ENCODE assay signal across 17 cellular contexts in the genomic region with DNA sequence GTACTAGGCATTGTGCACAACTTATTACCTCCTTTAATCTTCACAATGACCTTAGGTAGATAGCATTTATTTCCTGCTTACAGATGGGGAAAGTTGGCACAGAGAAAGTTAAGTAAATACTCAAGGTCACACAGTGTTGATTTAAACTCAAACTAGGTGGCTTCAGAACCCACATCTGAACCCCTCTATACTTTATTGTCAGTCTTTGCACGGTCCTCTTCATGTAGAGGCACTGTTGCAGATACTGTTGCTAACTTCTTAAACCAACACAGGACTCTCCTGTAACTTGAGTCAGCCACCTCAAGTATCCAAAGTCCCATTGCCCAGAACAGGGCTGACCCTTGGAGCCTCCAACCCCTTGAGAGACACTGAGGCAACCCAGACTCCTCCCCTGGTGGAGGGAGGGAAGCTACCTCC. TPM values are rescaled to one million over a fixed set of nuclear protein-coding genes. Genes with fewer than 3 reads are reported as not detected.
A peak's percentile ranks its signal among the peaks of the same experiment; 100 is the strongest.
DNase-seq lines count a peak whose midpoint lies in the region; ATAC-seq, FAIRE-seq and TF ChIP-seq lines count a peak whose summit lies in the region.
"Had no signal": no experiment of that assay in that cellular context is flagged by ENCODE, and none has a peak within 500 bp of the region (broad histone marks: within the 10 kb centered on the region; RNA-seq: fewer than 3 reads in every experiment).

No MANE protein-coding gene starts in this region.

- H3K4me1 ChIP-seq in pancreas, result peaks cover 5 to 14% (median 14%) of the 10 kb centered on the region in 3 donors
- H3K4me1 ChIP-seq in esophagus squamous epithelium, result no peaks in the 10 kb centered on the region
- peaks cover 13% of the 10 kb centered on the region for H3K4me1 ChIP-seq in Caco-2

- intact Hi-C loops in pancreas (cut with DNase I), result no loop called here
- intact Hi-C loops in esophagus squamous epithelium (cut with DNase I), result no loop called here
- intact Hi-C loops in Caco-2 (cut with micrococcal nuclease; ENCODE audit: unreplicated experiment), result no loop called here

- H3K9me3 Mint-ChIP-seq in Caco-2 (ENCODE audit: unreplicated experiment), result peaks cover 9% of the 10 kb centered on the region

- H3K36me3 ChIP-seq in pancreas, result peaks cover 0 to 11% (median 0%) of the 10 kb centered on the region in 3 donors
- no peaks in the 10 kb centered on the region for H3K36me3 ChIP-seq in esophagus squamous epithelium
- H3K36me3 ChIP-seq in Caco-2 (ENCODE audit: control insufficient read depth, insufficient read depth, low read length), result no peaks in the 10 kb centered on the region

- BruUV-seq in Caco-2 (replicated peaks; lab: Mats Ljungman, UMichigan), result no TSS peak

- H3K27me3 Mint-ChIP-seq in Caco-2 (ENCODE audit: insufficient read depth, unreplicated experiment), result no peaks in the 10 kb centered on the region
- H3K27me3 Mint-ChIP-seq: B cell; CD4-positive, alpha-beta memory T cell had no signal

- no peak overlapping the region for H3K4me3 Mint-ChIP-seq in Caco-2 (ENCODE audit: unreplicated experiment)
- H3K4me3 Mint-ChIP-seq: B cell; CD4-positive, alpha-beta memory T cell had no signal

- H3K4me1 Mint-ChIP-seq in Caco-2 (ENCODE audit: low read depth, unreplicated experiment), result peaks cover 17% of the 10 kb centered on the region
- H3K4me1 Mint-ChIP-seq: B cell had no signal

- H3K4me3 ChIP-seq in coronary artery (no peak overlapping the region), pancreas (no peak overlapping the region), esophagus squamous epithelium (no peak overlapping the region), Caco-2 (ENCODE audit: low read depth, low read length) (no peak overlapping the region)
- H3K4me3 ChIP-seq: PC-9, SK-N-MC had no signal

- DNase-seq in DMS53 treated with DMSO at 0.1 percent for 48 hours (lab: John Stamatoyannopoulos, UW; ENCODE audit: unreplicated experiment) (peak; percentile 17), coronary artery (ENCODE audit: low spot score) (no peak), pancreas (no peak), esophagus squamous epithelium (lab: John Stamatoyannopoulos, UW) (no peak), Caco-2 (no peak), NCI-H1436 treated with DMSO at 0.1 percent for 48 hours (lab: John Stamatoyannopoulos, UW) (no peak)
- DNase-seq: CD4-positive, alpha-beta memory T cell; DMS 273 treated with DMSO at 0.1 percent for 48 hours; IMR-90; Kasumi-1; NCI-H1436; NCI-H2227 treated with DMSO at 0.1 percent for 48 hours; PC-9 had no signal

- no peak for TF ChIP-seq POLR2A in esophagus squamous epithelium (IDR thresholded peaks at IDR 0.05)

- 39 to 48% methylated on average over 1 of the region's 1 CpG for WGBS in pancreas, 2 donors
- WGBS in esophagus squamous epithelium, 2 donors, result 40 to 57% methylated on average over 1 of the region's 1 CpG

- peak in 3 of 4 donors; percentile 37 to 73 (median 53) for ATAC-seq in pancreas

- CTCF ChIA-PET in Caco-2 (lab: Charles Lee), result no interaction called here

- H3K27ac ChIP-seq in C4-2B (peak overlapping the region; percentile 85), coronary artery (peak overlapping the region; percentile 13 to 19), pancreas (no peak overlapping the region), esophagus squamous epithelium (no peak overlapping the region)
- H3K27ac ChIP-seq: PC-9, SK-N-MC had no signal

- TF ChIP-seq CTCF in C4-2B (conservative IDR thresholded peaks at IDR 0.05) (no peak), coronary artery (IDR thresholded peaks at IDR 0.05) (no peak), pancreas (IDR thresholded peaks at IDR 0.05) (no peak), esophagus squamous epithelium (IDR thresholded peaks at IDR 0.05) (no peak), Caco-2 (IDR thresholded peaks at IDR 0.05; ENCODE audit: insufficient read depth in 1 of 2, low read depth in 1 of 2, low read length in 1 of 2, severe bottlenecking in 1 of 2, unreplicated experiment in 1 of 2) (no peak)

- POLR2A ChIA-PET in Caco-2 (lab: Charles Lee), result no interaction called here

- H3K9me3 ChIP-seq in pancreas, result no peaks in the 10 kb centered on the region
- H3K9me3 ChIP-seq in esophagus squamous epithelium, result no peaks in the 10 kb centered on the region
- H3K9me3 ChIP-seq in Caco-2, result no peaks in the 10 kb centered on the region

- H3K27me3 ChIP-seq in pancreas (no peaks in the 10 kb centered on the region), esophagus squamous epithelium (no peaks in the 10 kb centered on the region), Caco-2 (replicated peaks; ENCODE audit: control insufficient read depth, insufficient read depth, low read length) (no peaks in the 10 kb centered on the region)

- no peak overlapping the region for H3K27ac Mint-ChIP-seq in Caco-2 (ENCODE audit: unreplicated experiment)
- H3K27ac Mint-ChIP-seq: B cell; CD4-positive, alpha-beta memory T cell had no signal

- no peak for FAIRE-seq in pancreas (lab: Jason Lieb, UNC)
- FAIRE-seq: H54 had no signal

- H3K36me3 Mint-ChIP-seq in Caco-2 (ENCODE audit: insufficient read depth, unreplicated experiment), result peaks cover 6% of the 10 kb centered on the region

RNA-seq across cellular contexts. Expression of gene FRY, which starts 48.8 kb away (rescaled TPM):
- total RNA-seq in pancreas (10 to 100 TPM; 17.3 to 27.9 (median 22.1) TPM), esophagus squamous epithelium (10 to 100 TPM in 3 of 4 donors, 1 to 10 TPM in 1; 5.8 to 17.4 (median 12.0) TPM), Caco-2 (2022) (91.3 and 118 TPM in 2 replicates)
- 10 to 100 TPM in 1 of 2 donors, 1 to 10 TPM in 1; 5.6 to 11.4 TPM for polyA plus RNA-seq in pancreas

Comparison
In these comparisons a context has a peak if more than half of its experiments do, and no peak if none do; other contexts are left out.
1. H3K27ac ChIP-seq: peak in C4-2B (single experiment) and coronary artery (2 of 2); none in pancreas (0 of 4) and esophagus squamous epithelium (0 of 4).